In genomic region chr1:44222397-44223334, GRCh38 we compare ENCODE assay signal across 22 cellular contexts. TPM values are rescaled to one million over a fixed set of nuclear protein-coding genes. Genes with fewer than 3 reads are reported as not detected.
DNase-seq lines count a peak whose midpoint lies in the region; ATAC-seq and TF ChIP-seq lines count a peak whose summit lies in the region.
"Had no signal": no experiment of that assay in that cellular context is flagged by ENCODE, and none has a peak within 500 bp of the region (broad histone marks: within the 10 kb centered on the region; RNA-seq: fewer than 3 reads in every experiment).

No MANE protein-coding gene starts in this region.

- 92% methylated on average over 8 of the region's 10 CpGs for WGBS in SK-N-SH (ENCODE audit: low lambda C conversion rate)
- WGBS in suprapubic skin = 83% methylated on average over 10 of the region's 10 CpGs

- no peak for TF ChIP-seq POLR2A in suprapubic skin (IDR thresholded peaks at IDR 0.05)

- TF ChIP-seq CTCF in SK-N-SH (IDR thresholded peaks at IDR 0.05) (no peak), suprapubic skin (IDR thresholded peaks at IDR 0.05) (no peak)

- H3K79me2 ChIP-seq in SK-N-SH (ENCODE audit: insufficient read depth) = no peaks in the 10 kb centered on the region
- H3K79me2 ChIP-seq: parathyroid adenoma had no signal

- intact Hi-C loops in naive thymus-derived CD4-positive, alpha-beta T cell (cut with micrococcal nuclease) = no loop called here
- intact Hi-C loops in left cardiac atrium (cut with DNase I) = no loop called here

- H3K4me3 Mint-ChIP-seq in CD4-positive, CD25-positive, alpha-beta regulatory T cell = no peak overlapping the region
- no peak overlapping the region for H3K4me3 Mint-ChIP-seq in activated T-helper 17 cell treated with anti-CD3 and anti-CD28 coated beads, Interleukin-2, amount 50 U/mL, for 72 hours
- no peak overlapping the region for H3K4me3 Mint-ChIP-seq in naive thymus-derived CD4-positive, alpha-beta T cell
- peak overlapping the region in 1 of 5 donors; percentile 26 for H3K4me3 Mint-ChIP-seq in immature natural killer cell
- H3K4me3 Mint-ChIP-seq: natural killer cell had no signal

- H3K9ac ChIP-seq in SK-N-SH = no peak overlapping the region
- H3K9ac ChIP-seq: parathyroid adenoma had no signal

- H3K9me3 ChIP-seq in SK-N-SH (no peaks in the 10 kb centered on the region), suprapubic skin (no peaks in the 10 kb centered on the region)
- no peaks in the 10 kb centered on the region for H3K9me3 ChIP-seq in CD4-positive, CD25-positive, alpha-beta regulatory T cell (ENCODE audit: control insufficient read depth in 2 of 2, low read length in 2 of 2)
- H3K9me3 ChIP-seq in naive thymus-derived CD4-positive, alpha-beta T cell (ENCODE audit: control insufficient read depth in 2 of 3, low read length in 3 of 3) = no peaks in the 10 kb centered on the region

- H3K4me1 Mint-ChIP-seq in CD4-positive, CD25-positive, alpha-beta regulatory T cell = peaks cover under 1 to 16% (median 4%) of the 10 kb centered on the region in 4 donors
- no peaks in the 10 kb centered on the region for H3K4me1 Mint-ChIP-seq in activated T-helper 17 cell treated with anti-CD3 and anti-CD28 coated beads, Interleukin-2, amount 50 U/mL, for 72 hours
- H3K4me1 Mint-ChIP-seq in naive thymus-derived CD4-positive, alpha-beta T cell = peaks cover 7 to 27% (median 18%) of the 10 kb centered on the region in 7 donors
- H3K4me1 Mint-ChIP-seq in immature natural killer cell = peaks cover 12 to 14% of the 10 kb centered on the region in 2 donors

- CTCF ChIA-PET in SK-N-SH (lab: Yijun Ruan, JAX) = no interaction called here
- CTCF ChIA-PET in naive thymus-derived CD4-positive, alpha-beta T cell (lab: Charles Lee) = no interaction called here

- H3F3A ChIP-seq in SK-N-SH (replicated peaks; ENCODE audit: insufficient read depth) = peaks cover 1% of the 10 kb centered on the region

- no peaks in the 10 kb centered on the region for H3K27me3 Mint-ChIP-seq in CD4-positive, CD25-positive, alpha-beta regulatory T cell
- H3K27me3 Mint-ChIP-seq in activated T-helper 17 cell treated with anti-CD3 and anti-CD28 coated beads, Interleukin-2, amount 50 U/mL, for 72 hours = no peaks in the 10 kb centered on the region
- no peaks in the 10 kb centered on the region for H3K27me3 Mint-ChIP-seq in naive thymus-derived CD4-positive, alpha-beta T cell
- H3K27me3 Mint-ChIP-seq in immature natural killer cell (ENCODE audit: low read depth in 3 of 3) = peaks cover 0 to 3% (median 2%) of the 10 kb centered on the region in 3 donors

- H3K9me2 ChIP-seq in SK-N-SH = no peaks in the 10 kb centered on the region

- H3K27me3 ChIP-seq in SK-N-SH (ENCODE audit: insufficient read depth) = no peaks in the 10 kb centered on the region
- H3K27me3 ChIP-seq in CD4-positive, CD25-positive, alpha-beta regulatory T cell (ENCODE audit: control insufficient read depth, insufficient read depth, low read length) = no peaks in the 10 kb centered on the region
- no peaks in the 10 kb centered on the region for H3K27me3 ChIP-seq in naive thymus-derived CD4-positive, alpha-beta T cell (ENCODE audit: control insufficient read depth in 2 of 2, insufficient read depth in 2 of 2, low read length in 2 of 2)
- H3K27me3 ChIP-seq in suprapubic skin = no peaks in the 10 kb centered on the region
- H3K27me3 ChIP-seq: dorsolateral prefrontal cortex, foreskin keratinocyte had no signal

- H3K4me1 ChIP-seq in SK-N-SH (ENCODE audit: control insufficient read depth in 1 of 2, insufficient read depth in 2 of 2, low read depth in 1 of 2, low read length in 1 of 2) (no peaks in the 10 kb centered on the region; a peak in 1 of 4 replicates), suprapubic skin (peaks cover 3% of the 10 kb centered on the region)
- H3K4me1 ChIP-seq in CD4-positive, CD25-positive, alpha-beta regulatory T cell (ENCODE audit: control insufficient read depth, insufficient read depth, low read length, poor library complexity, severe bottlenecking) = peaks cover 4% of the 10 kb centered on the region
- H3K4me1 ChIP-seq in naive thymus-derived CD4-positive, alpha-beta T cell (ENCODE audit: control insufficient read depth in 2 of 2, insufficient read depth in 2 of 2, low read length in 2 of 2) = peaks cover 0 to 5% of the 10 kb centered on the region in 2 donors
- H3K4me1 ChIP-seq: foreskin keratinocyte, parathyroid adenoma had no signal

- H3K4me2 ChIP-seq in SK-N-SH = no peak overlapping the region

- peaks cover 29% of the 10 kb centered on the region for H3K36me3 Mint-ChIP-seq in CD4-positive, CD25-positive, alpha-beta regulatory T cell
- H3K36me3 Mint-ChIP-seq in activated T-helper 17 cell treated with anti-CD3 and anti-CD28 coated beads, Interleukin-2, amount 50 U/mL, for 72 hours (ENCODE audit: low read depth) = peaks cover 41% of the 10 kb centered on the region
- peaks cover 0 to 18% (median 9%) of the 10 kb centered on the region in 5 donors for H3K36me3 Mint-ChIP-seq in naive thymus-derived CD4-positive, alpha-beta T cell
- H3K36me3 Mint-ChIP-seq in immature natural killer cell = peaks cover 4 to 16% (median 8%) of the 10 kb centered on the region in 3 donors
- H3K36me3 Mint-ChIP-seq: natural killer cell had no signal

- no peaks in the 10 kb centered on the region for H4K20me1 ChIP-seq in SK-N-SH (ENCODE audit: insufficient read depth)

- DNase-seq in SK-N-SH (peak; percentile 11), immature natural killer cell (no peak), left cardiac atrium (no peak), suprapubic skin (ENCODE audit: low spot score in 2 of 2) (no peak)
- no peak for DNase-seq in CD4-positive, CD25-positive, alpha-beta regulatory T cell
- no peak for DNase-seq in naive thymus-derived CD4-positive, alpha-beta T cell
- DNase-seq: activated CD4-positive, CD25-positive, alpha-beta regulatory T cell treated with anti-CD3 and anti-CD28 coated beads, Interleukin-2, amount 50 U/mL, for 72 hours; DMS 273 treated with DMSO at 0.1 percent for 48 hours; foreskin keratinocyte; GF-D8; HCEC 1CT; hypothalamus; kidney; natural killer cell; RPMI8226; stimulated activated naive CD4-positive, alpha-beta T cell; trophoblast cell had no signal

- no peak overlapping the region for H3K4me3 ChIP-seq in SK-N-SH (ENCODE audit: low read depth in 2 of 2, low read length in 1 of 2)
- H3K4me3 ChIP-seq in CD4-positive, CD25-positive, alpha-beta regulatory T cell (ENCODE audit: low read depth, low read length) = no peak overlapping the region
- no peak overlapping the region for H3K4me3 ChIP-seq in naive thymus-derived CD4-positive, alpha-beta T cell (ENCODE audit: low read length)
- no peak overlapping the region for H3K4me3 ChIP-seq in suprapubic skin
- H3K4me3 ChIP-seq: dorsolateral prefrontal cortex had no signal

- ATAC-seq in SK-N-SH treated with all-trans-retinoic acid at 6 μM for 48 hours = no peak
- no peak for ATAC-seq in CD4-positive, CD25-positive, alpha-beta regulatory T cell (ENCODE audit: low read depth in 2 of 2)
- ATAC-seq in activated T-helper 17 cell treated with anti-CD3 and anti-CD28 coated beads, Interleukin-2, amount 50 U/mL, for 72 hours (replicated peaks) = no peak
- no peak for ATAC-seq in naive thymus-derived CD4-positive, alpha-beta T cell
- no peak for ATAC-seq in left cardiac atrium
- ATAC-seq: foreskin keratinocyte, natural killer cell had no signal

- no peak overlapping the region for H2AFZ ChIP-seq in SK-N-SH (ENCODE audit: low read depth)
- H2AFZ ChIP-seq: parathyroid adenoma had no signal

- H3K9me3 Mint-ChIP-seq in CD4-positive, CD25-positive, alpha-beta regulatory T cell = peaks cover 0 to 3% (median 0%) of the 10 kb centered on the region in 7 donors
- H3K9me3 Mint-ChIP-seq in activated T-helper 17 cell treated with anti-CD3 and anti-CD28 coated beads, Interleukin-2, amount 50 U/mL, for 72 hours = no peaks in the 10 kb centered on the region
- H3K9me3 Mint-ChIP-seq in naive thymus-derived CD4-positive, alpha-beta T cell = peaks cover 0 to 8% (median 0%) of the 10 kb centered on the region in 11 donors
- H3K9me3 Mint-ChIP-seq in immature natural killer cell = no peaks in the 10 kb centered on the region
- H3K9me3 Mint-ChIP-seq: natural killer cell had no signal

- TF ChIP-seq RAD21 in SK-N-SH (IDR thresholded peaks at IDR 0.05; ENCODE audit: low read length) = no peak

- peaks cover 4 to 47% of the 10 kb centered on the region in 2 experiments for H3K36me3 ChIP-seq in SK-N-SH (replicated peaks in 1 of 2; ENCODE audit: control insufficient read depth in 1 of 2, insufficient read depth in 2 of 2, low read length in 1 of 2)
- peaks cover 41% of the 10 kb centered on the region for H3K36me3 ChIP-seq in CD4-positive, CD25-positive, alpha-beta regulatory T cell (ENCODE audit: control insufficient read depth, insufficient read depth, low read length)
- H3K36me3 ChIP-seq in naive thymus-derived CD4-positive, alpha-beta T cell (ENCODE audit: control insufficient read depth in 2 of 3, insufficient read depth in 3 of 3, low read length in 3 of 3) = peaks cover 0 to 42% (median 7%) of the 10 kb centered on the region in 3 experiments
- peaks cover 50% of the 10 kb centered on the region for H3K36me3 ChIP-seq in suprapubic skin

- H3K27ac ChIP-seq in SK-N-SH (ENCODE audit: low read depth in 2 of 2, low read length in 1 of 2) (no peak overlapping the region), suprapubic skin (no peak overlapping the region)
- no peak overlapping the region for H3K27ac ChIP-seq in CD4-positive, CD25-positive, alpha-beta regulatory T cell (ENCODE audit: insufficient read depth, low read length, poor library complexity, severe bottlenecking)
- no peak overlapping the region for H3K27ac ChIP-seq in naive thymus-derived CD4-positive, alpha-beta T cell (ENCODE audit: low read depth, low read length)
- H3K27ac ChIP-seq: dorsolateral prefrontal cortex, epithelial cell of prostate, foreskin keratinocyte, parathyroid adenoma had no signal

- peak overlapping the region; percentile 60 to 78 (median 72) for H3K27ac Mint-ChIP-seq in CD4-positive, CD25-positive, alpha-beta regulatory T cell
- peak overlapping the region; percentile 29 for H3K27ac Mint-ChIP-seq in activated T-helper 17 cell treated with anti-CD3 and anti-CD28 coated beads, Interleukin-2, amount 50 U/mL, for 72 hours
- H3K27ac Mint-ChIP-seq in naive thymus-derived CD4-positive, alpha-beta T cell = peak overlapping the region in 7 of 9 donors; percentile 13 to 78 (median 75)
- H3K27ac Mint-ChIP-seq in immature natural killer cell = peak overlapping the region in 2 of 6 donors; percentile 27 to 63

- TF ChIP-seq EP300 in SK-N-SH (IDR thresholded peaks at IDR 0.05; ENCODE audit: borderline replicate concordance in 1 of 2, low read depth in 1 of 2, low read length in 1 of 2) (no peak), suprapubic skin (IDR thresholded peaks at IDR 0.05) (no peak)

- POLR2A ChIA-PET in SK-N-SH (lab: Yijun Ruan, JAX) = no interaction called here
- POLR2A ChIA-PET in naive thymus-derived CD4-positive, alpha-beta T cell (lab: Charles Lee) = no interaction called here

RNA-seq across cellular contexts. Expression of gene DMAP1, which starts 9.4 kb away (rescaled TPM):
- polyA plus RNA-seq in SK-N-SH (2012; rRNA removed) (54.3 and 59.6 TPM in 2 replicates), immature natural killer cell (10 to 100 TPM; 29.4 to 44.3 (median 39.8) TPM)
- polyA plus RNA-seq in SK-N-SH (2012; cell fraction: cytosol; rRNA removed) = 21.6 and 27.8 TPM in 2 replicates
- polyA plus RNA-seq in SK-N-SH (2012; cell fraction: nucleus; rRNA removed) = 187 and 249 TPM in 2 replicates
- 54.9 TPM for total RNA-seq in CD4-positive, CD25-positive, alpha-beta regulatory T cell
- polyA plus RNA-seq in CD4-positive, CD25-positive, alpha-beta regulatory T cell = 10 to 100 TPM; 33.5 to 39.9 (median 38.4) TPM
- total RNA-seq in activated T-helper 17 cell treated with anti-CD3 and anti-CD28 coated beads, Interleukin-2, amount 50 U/mL, for 72 hours = 10 to 100 TPM; 41.1 to 41.4 TPM
- total RNA-seq in naive thymus-derived CD4-positive, alpha-beta T cell = 10 to 100 TPM; 46.3 to 96.2 (median 66.7) TPM
- polyA plus RNA-seq in naive thymus-derived CD4-positive, alpha-beta T cell = 10 to 100 TPM; 42.3 to 60.0 TPM
- total RNA-seq in left cardiac atrium (10 to 100 TPM; 23.6 to 25.4 TPM), suprapubic skin (100 to 1,000 TPM in 1 of 4 donors, 10 to 100 TPM in 3; 44.2 to 102 (median 52.6) TPM)
